ENCODE assay signal across 9 cellular contexts in genomic region chr1:54227091-54227602, GRCh38. TPM values are rescaled to one million over a fixed set of nuclear protein-coding genes. Genes with fewer than 3 reads are reported as not detected.
DNase-seq lines count a peak whose midpoint lies in the region; ATAC-seq and TF ChIP-seq lines count a peak whose summit lies in the region.
"Had no signal": no experiment of that assay in that cellular context is flagged by ENCODE, and none has a peak within 500 bp of the region (broad histone marks: within the 10 kb centered on the region; RNA-seq: fewer than 3 reads in every experiment).

No MANE protein-coding gene starts in this region.

- peak; percentile 34 to 62 for ATAC-seq in lower lobe of right lung
- no peak for ATAC-seq in HG03196 (IDR thresholded peaks at IDR 0.05; ENCODE audit: unreplicated experiment)
- ATAC-seq in HG02840 (IDR thresholded peaks at IDR 0.05; ENCODE audit: low FRiP score, unreplicated experiment): no peak

- H3K27ac ChIP-seq in adrenal gland (peak overlapping the region; percentile 39 to 87 (median 83)), lower lobe of right lung (no peak overlapping the region)

- 37 to 51% (median 39%) methylated on average over 6 to 8 of the region's 8 CpGs for WGBS in adrenal gland, 4 donors

- H3K36me3 ChIP-seq in adrenal gland (replicated peaks in 1 of 2): no peaks in the 10 kb centered on the region
- peaks cover 25% of the 10 kb centered on the region for H3K36me3 ChIP-seq in lower lobe of right lung

- intact Hi-C loops in adrenal gland (cut with DNase I) (no loop called here), lower lobe of right lung (cut with DNase I) (no loop called here)

- TF ChIP-seq CTCF in adrenal gland (IDR thresholded peaks at IDR 0.05) (no peak), lower lobe of right lung (IDR thresholded peaks at IDR 0.05) (no peak)

- H3K4me3 ChIP-seq in adrenal gland (no peak overlapping the region), lower lobe of right lung (no peak overlapping the region)

- H3K27me3 ChIP-seq in adrenal gland: no peaks in the 10 kb centered on the region
- H3K27me3 ChIP-seq in lower lobe of right lung (ENCODE audit: low read depth): no peaks in the 10 kb centered on the region

- H3K9me3 ChIP-seq in adrenal gland (replicated peaks in 1 of 3) (no peaks in the 10 kb centered on the region), lower lobe of right lung (no peaks in the 10 kb centered on the region)

- DNase-seq in AG08396 (ENCODE audit: low spot score) (peak; percentile 57), HK-2 (ENCODE audit: unreplicated experiment) (peak; percentile 90), adrenal gland (peak; percentile 80 to 95 (median 93)), lower lobe of right lung (no peak), D341Med (ENCODE audit: low spot score) (no peak), HuH-7 (ENCODE audit: low spot score) (no peak)
- DNase-seq: activated CD4-positive, alpha-beta T cell treated with anti-CD3 and anti-CD28 coated beads, Interleukin-2, amount 10 ng/mL, durations not matched to agents 24 days and 14 days had no signal

- H3K4me1 ChIP-seq in adrenal gland (replicated peaks in 1 of 2) (peaks cover 27 to 51% of the 10 kb centered on the region in 2 donors), lower lobe of right lung (no peaks in the 10 kb centered on the region)

- TF ChIP-seq POLR2A in adrenal gland (IDR thresholded peaks at IDR 0.05): peak in 1 of 2 donors; percentile 82

RNA-seq across cellular contexts. Expression of gene MRPL37, which starts 27.2 kb away (rescaled TPM):
- total RNA-seq in adrenal gland (100 to 1,000 TPM in 7 of 8 donors, 10 to 100 TPM in 1; 75.4 to 160 (median 107) TPM), lower lobe of right lung (41.8 TPM)
- 100 to 1,000 TPM in 1 of 3 donors, 10 to 100 TPM in 2; 24.9 to 174 (median 28.7) TPM for polyA plus RNA-seq in adrenal gland

RNA-seq across cellular contexts. Expression of gene CYB5RL, which starts 27.3 kb away (rescaled TPM):
- total RNA-seq in adrenal gland (10 to 100 TPM in 6 of 8 donors, 1 to 10 TPM in 2; 5.8 to 21.6 (median 13.7) TPM), lower lobe of right lung (9.0 TPM)
- polyA plus RNA-seq in adrenal gland: 1 to 10 TPM; 2.7 to 6.7 (median 5.2) TPM

Comparison
In these comparisons a context has a peak if more than half of its experiments do, and no peak if none do; other contexts are left out.
1. DNase-seq: peak in AG08396 (single experiment), HK-2 (single experiment) and adrenal gland (7 of 7); none in lower lobe of right lung (single experiment), D341Med (single experiment) and HuH-7 (single experiment).
2. ATAC-seq: peak in lower lobe of right lung (2 of 2); none in HG03196 (single experiment) and HG02840 (single experiment).